9 cellular contexts compared by ENCODE assay signal in the genomic region with DNA sequence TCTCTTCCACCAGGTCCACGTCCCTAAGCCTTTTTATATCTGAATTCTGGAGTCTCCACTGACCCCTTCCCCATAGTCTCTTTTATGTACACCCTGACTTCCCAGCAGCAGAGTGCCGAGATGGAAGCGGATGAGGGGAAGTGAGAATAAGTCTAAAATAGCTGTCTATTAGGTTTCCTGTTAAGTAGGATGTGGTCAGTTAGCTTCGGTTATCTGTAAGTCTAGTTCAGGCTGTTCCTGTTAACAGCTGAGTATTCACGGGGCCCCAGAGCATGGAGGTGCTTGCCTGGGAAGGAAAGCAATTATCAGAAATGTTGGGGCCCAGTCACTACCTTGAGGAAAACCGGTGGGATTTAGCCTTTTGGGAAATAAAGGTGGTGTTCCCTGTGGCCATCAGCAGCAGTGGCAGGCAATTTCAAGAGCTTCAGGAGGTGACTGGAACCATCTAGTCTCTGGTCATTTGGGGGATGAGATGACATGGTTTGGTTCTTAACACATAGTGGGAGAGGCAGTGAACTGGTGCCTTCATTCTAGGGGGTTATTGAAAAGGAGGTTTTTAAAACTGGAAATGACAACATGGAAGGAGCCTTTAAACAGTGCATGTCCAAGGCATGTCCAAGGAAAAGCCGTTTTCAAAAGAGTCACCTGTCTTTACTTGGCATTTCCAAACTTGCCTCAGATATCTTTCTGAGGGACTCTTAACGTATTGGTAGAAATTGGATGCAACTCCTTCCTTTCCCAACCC. TPM values are rescaled to one million over a fixed set of nuclear protein-coding genes. Genes with fewer than 3 reads are reported as not detected.
A peak's percentile ranks its signal among the peaks of the same experiment; 100 is the strongest.
DNase-seq lines count a peak whose midpoint lies in the region; ATAC-seq, FAIRE-seq and TF ChIP-seq lines count a peak whose summit lies in the region.
"Had no signal": no experiment of that assay in that cellular context is flagged by ENCODE, and none has a peak within 500 bp of the region (broad histone marks: within the 10 kb centered on the region; RNA-seq: fewer than 3 reads in every experiment).

No MANE protein-coding gene starts in this region.

- peak; percentile 59 for DNase-seq in GM20000 (ENCODE audit: low spot score)
- peak; percentile 30 for DNase-seq in activated T-cell treated with anti-CD3 and anti-CD28 coated beads, Interleukin-2, amount 50 U/mL, for 4 hours
- DNase-seq in naive thymus-derived CD4-positive, alpha-beta T cell = peak in 4 of 9 donors; percentile 18 to 45 (median 34)
- DNase-seq in Caco-2 = no peak
- no peak for DNase-seq in D721Med (ENCODE audit: insufficient read length, low spot score)
- DNase-seq in ureter (ENCODE audit: low spot score) = no peak

- H3K36me3 ChIP-seq in naive thymus-derived CD4-positive, alpha-beta T cell (ENCODE audit: control insufficient read depth in 2 of 3, insufficient read depth in 3 of 3, low read length in 3 of 3) = no peaks in the 10 kb centered on the region
- no peaks in the 10 kb centered on the region for H3K36me3 ChIP-seq in Caco-2 (ENCODE audit: control insufficient read depth, insufficient read depth, low read length)

- POLR2A ChIA-PET in naive thymus-derived CD4-positive, alpha-beta T cell (lab: Charles Lee) = interaction anchor here (1.3 to 2.8 kb wide), 6 partner anchors 9 to 20 kb away, joined by 3 to 20 read pairs (median 8); a partner anchor contains a TSS
- POLR2A ChIA-PET in Caco-2 (lab: Charles Lee) = no interaction called here

- H3K27ac Mint-ChIP-seq in naive thymus-derived CD4-positive, alpha-beta T cell = peak overlapping the region; percentile 83 to 97 (median 90)
- H3K27ac Mint-ChIP-seq in Caco-2 (ENCODE audit: unreplicated experiment) = no peak overlapping the region

- no peak for TF ChIP-seq CTCF in GM20000 (IDR thresholded peaks at IDR 0.05; ENCODE audit: extremely low read depth, missing control alignments)
- no peak for TF ChIP-seq CTCF in Caco-2 (IDR thresholded peaks at IDR 0.05; ENCODE audit: insufficient read depth in 1 of 2, low read depth in 1 of 2, low read length in 1 of 2, severe bottlenecking in 1 of 2, unreplicated experiment in 1 of 2)
- no peak for TF ChIP-seq CTCF in D721Med (IDR thresholded peaks at IDR 0.05; ENCODE audit: insufficient read depth, missing control alignments)

- H3K27me3 Mint-ChIP-seq in activated T-cell treated with anti-CD3 and anti-CD28 coated beads, Interleukin-2, amount 50 U/mL, for 4 hours (ENCODE audit: low read depth) = no peaks in the 10 kb centered on the region
- no peaks in the 10 kb centered on the region for H3K27me3 Mint-ChIP-seq in naive thymus-derived CD4-positive, alpha-beta T cell
- peaks cover 6% of the 10 kb centered on the region for H3K27me3 Mint-ChIP-seq in Caco-2 (ENCODE audit: insufficient read depth, unreplicated experiment)

- H3K27me3 ChIP-seq in naive thymus-derived CD4-positive, alpha-beta T cell (ENCODE audit: control insufficient read depth in 2 of 2, insufficient read depth in 2 of 2, low read length in 2 of 2) = no peaks in the 10 kb centered on the region
- H3K27me3 ChIP-seq in Caco-2 (replicated peaks; ENCODE audit: control insufficient read depth, insufficient read depth, low read length) = no peaks in the 10 kb centered on the region; the same call in 1 of the 2 replicates

- intact Hi-C loops in naive thymus-derived CD4-positive, alpha-beta T cell (cut with micrococcal nuclease) = loop anchor here in 1 of 2 donors (1.0 kb wide), 1 partner anchor 15 kb away; no protein-coding TSS in a partner anchor
- intact Hi-C loops in Caco-2 (cut with micrococcal nuclease; ENCODE audit: unreplicated experiment) = no loop called here

- CTCF ChIA-PET in naive thymus-derived CD4-positive, alpha-beta T cell (lab: Charles Lee) = interaction anchor here (0.6 to 1.6 kb wide), 3 partner anchors 15 to 77 kb away, joined by 3 to 7 read pairs (median 4); no protein-coding TSS in a partner anchor
- CTCF ChIA-PET in Caco-2 (lab: Charles Lee) = interaction anchor here (0.6 kb wide), 1 partner anchor 63 kb away, joined by 3 read pairs; no protein-coding TSS in a partner anchor

- BruUV-seq in Caco-2 (replicated peaks; lab: Mats Ljungman, UMichigan) = no TSS peak

- no peaks in the 10 kb centered on the region for H3K9me3 Mint-ChIP-seq in activated T-cell treated with anti-CD3 and anti-CD28 coated beads, Interleukin-2, amount 50 U/mL, for 4 hours
- H3K9me3 Mint-ChIP-seq in naive thymus-derived CD4-positive, alpha-beta T cell = no peaks in the 10 kb centered on the region
- H3K9me3 Mint-ChIP-seq in Caco-2 (ENCODE audit: unreplicated experiment) = no peaks in the 10 kb centered on the region

- H3K4me1 Mint-ChIP-seq in activated T-cell treated with anti-CD3 and anti-CD28 coated beads, Interleukin-2, amount 50 U/mL, for 4 hours (ENCODE audit: low read depth) = peaks cover 86% of the 10 kb centered on the region
- H3K4me1 Mint-ChIP-seq in naive thymus-derived CD4-positive, alpha-beta T cell = peaks cover 57 to 90% (median 86%) of the 10 kb centered on the region in 7 donors
- H3K4me1 Mint-ChIP-seq in Caco-2 (ENCODE audit: low read depth, unreplicated experiment) = no peaks in the 10 kb centered on the region

- peak; percentile 71 for ATAC-seq in HG03558 (IDR thresholded peaks at IDR 0.05; ENCODE audit: extremely low read depth, unreplicated experiment)
- peak; percentile 59 to 69 for ATAC-seq in activated T-cell treated with anti-CD3 and anti-CD28 coated beads, Interleukin-2, amount 50 U/mL, for 4 hours
- ATAC-seq in naive thymus-derived CD4-positive, alpha-beta T cell = peak; percentile 84
- ATAC-seq: HCT116 had no signal

- peaks cover 66 to 67% of the 10 kb centered on the region in 2 donors for H3K4me1 ChIP-seq in naive thymus-derived CD4-positive, alpha-beta T cell (ENCODE audit: control insufficient read depth in 2 of 2, insufficient read depth in 2 of 2, low read length in 2 of 2)
- no peaks in the 10 kb centered on the region for H3K4me1 ChIP-seq in Caco-2

- peak overlapping the region; percentile 49 for H3K27ac ChIP-seq in naive thymus-derived CD4-positive, alpha-beta T cell (ENCODE audit: low read depth, low read length)

- no peak for FAIRE-seq in D721Med (lab: Jason Lieb, UNC)

- H3K9me3 ChIP-seq in naive thymus-derived CD4-positive, alpha-beta T cell (ENCODE audit: control insufficient read depth in 2 of 3, low read length in 3 of 3) = no peaks in the 10 kb centered on the region
- H3K9me3 ChIP-seq in Caco-2 = no peaks in the 10 kb centered on the region

- peak overlapping the region; percentile 81 for H3K4me3 Mint-ChIP-seq in activated T-cell treated with anti-CD3 and anti-CD28 coated beads, Interleukin-2, amount 50 U/mL, for 4 hours
- H3K4me3 Mint-ChIP-seq in naive thymus-derived CD4-positive, alpha-beta T cell = peak overlapping the region; percentile 82 to 93 (median 89)
- H3K4me3 Mint-ChIP-seq in Caco-2 (ENCODE audit: unreplicated experiment) = no peak overlapping the region

- H3K36me3 Mint-ChIP-seq in activated T-cell treated with anti-CD3 and anti-CD28 coated beads, Interleukin-2, amount 50 U/mL, for 4 hours (ENCODE audit: insufficient read depth) = peaks cover 6% of the 10 kb centered on the region
- H3K36me3 Mint-ChIP-seq in naive thymus-derived CD4-positive, alpha-beta T cell = peaks cover 3 to 40% (median 15%) of the 10 kb centered on the region in 5 donors
- H3K36me3 Mint-ChIP-seq in Caco-2 (ENCODE audit: insufficient read depth, unreplicated experiment) = no peaks in the 10 kb centered on the region

- H3K4me3 ChIP-seq in GM08714 (ENCODE audit: low read length) (peak overlapping the region; percentile 67), Caco-2 (ENCODE audit: low read depth, low read length) (no peak overlapping the region)
- peak overlapping the region; percentile 22 for H3K4me3 ChIP-seq in naive thymus-derived CD4-positive, alpha-beta T cell (ENCODE audit: low read length)

RNA-seq across cellular contexts. Expression of a gene that starts 21.8 kb away (rescaled TPM):
- 10 to 100 TPM; 40.5 to 70.7 (median 61.7) TPM for total RNA-seq in activated T-cell treated with anti-CD3 and anti-CD28 coated beads, Interleukin-2, amount 50 U/mL, for 4 hours
- total RNA-seq in naive thymus-derived CD4-positive, alpha-beta T cell = 10 to 100 TPM; 31.9 to 74.3 (median 42.0) TPM
- 10 to 100 TPM; 23.4 to 28.7 TPM for polyA plus RNA-seq in naive thymus-derived CD4-positive, alpha-beta T cell
- total RNA-seq in Caco-2 (2022) = 0.25 and 0.97 TPM in 2 replicates
- total RNA-seq in ureter = 10.8 TPM

Comparison
In these comparisons a context has a peak if more than half of its experiments do, and no peak if none do; other contexts are left out.
1. DNase-seq: peak in GM20000 (single experiment) and activated T-cell treated with anti-CD3 and anti-CD28 coated beads, Interleukin-2, amount 50 U/mL, for 4 hours (single experiment); none in Caco-2 (0 of 2), D721Med (single experiment) and ureter (single experiment).
2. Peak in every context shown above with its lines, with median percentiles within 50 percentile points of each other: ATAC-seq.